ENCODE assay signal across 8 cellular contexts in genomic region chr10:125157473-125157865, GRCh38. TPM values are rescaled to one million over a fixed set of nuclear protein-coding genes. Genes with fewer than 3 reads are reported as not detected.
DNase-seq lines count a peak whose midpoint lies in the region; ATAC-seq, FAIRE-seq and TF ChIP-seq lines count a peak whose summit lies in the region.

No MANE protein-coding gene starts in this region.

- POLR2A ChIA-PET in A549 (lab: Yijun Ruan, JAX): interaction anchor here (0.6 kb wide), 2 partner anchors 19 to 1913 kb away, joined by 3 to 9 read pairs; no protein-coding TSS in a partner anchor
- POLR2A ChIA-PET in HEK293 (lab: Yijun Ruan, JAX): no interaction called here

- TF ChIP-seq POLR2A in A549 (IDR thresholded peaks at IDR 0.05; ENCODE audit: low read length): no peak

- ATAC-seq in A549: no peak
- ATAC-seq in GM19351 (IDR thresholded peaks at IDR 0.05; ENCODE audit: unreplicated experiment): no peak

- no peak for TF ChIP-seq EP300 in A549 (IDR thresholded peaks at IDR 0.05)

- H3K9me3 ChIP-seq in A549 (no peaks in the 10 kb centered on the region), HEK293 (ENCODE audit: control insufficient read depth, insufficient read depth, low read depth, low read length) (no peaks in the 10 kb centered on the region), muscle layer of colon (ENCODE audit: low read length) (no peaks in the 10 kb centered on the region)

- no peaks in the 10 kb centered on the region for H3K27me3 ChIP-seq in muscle layer of colon (ENCODE audit: control insufficient read depth in 1 of 2, insufficient read depth in 2 of 2, low read length in 2 of 2)

- TF ChIP-seq RAD21 in A549 (conservative IDR thresholded peaks at IDR 0.05 in 1 of 2, IDR thresholded peaks at IDR 0.05 in 1 of 2): no peak

- TF ChIP-seq CTCF in A549 (IDR thresholded peaks at IDR 0.05): no peak
- TF ChIP-seq CTCF in HEK293 (tag by site-specific recombination; IDR thresholded peaks at IDR 0.05): no peak
- TF ChIP-seq CTCF in choroid plexus epithelial cell (conservative IDR thresholded peaks at IDR 0.05; ENCODE audit: low read depth, low read length): no peak
- TF ChIP-seq CTCF in GM20000 (IDR thresholded peaks at IDR 0.05; ENCODE audit: extremely low read depth, missing control alignments): no peak

- DNase-seq in A549 (ENCODE audit: low read depth in 1 of 2, low spot score in 1 of 2) (no peak), choroid plexus epithelial cell (ENCODE audit: low read depth) (no peak), GM20000 (ENCODE audit: low spot score) (no peak), cerebellar cortex (ENCODE audit: low spot score) (no peak), glomerular visceral epithelial cell (ENCODE audit: extremely low spot score) (no peak)

- peaks cover 0 to 2% of the 10 kb centered on the region in 2 experiments; a peak in 1 of 3 replicates for H3K36me3 ChIP-seq in HEK293 (ENCODE audit: control insufficient read depth in 2 of 2, insufficient read depth in 1 of 2, low read length in 2 of 2)
- H3K36me3 ChIP-seq in muscle layer of colon (ENCODE audit: insufficient read depth, low read length): no peaks in the 10 kb centered on the region

- H3K4me2 ChIP-seq in A549: peak overlapping the region; percentile 87

- peak overlapping the region; percentile 54 for H3K9ac ChIP-seq in muscle layer of colon (ENCODE audit: low read length)

- peak overlapping the region; percentile 94 to 99; a peak in 5 of 6 replicates for H3K27ac ChIP-seq in A549
- H3K27ac ChIP-seq in HEK293 (ENCODE audit: extremely low read depth, low read depth, low read length): no peak overlapping the region; the same call in 1 of the 2 replicates
- H3K27ac ChIP-seq in muscle layer of colon (ENCODE audit: low read depth, low read length): peak overlapping the region; percentile 63

- no peak for FAIRE-seq in A549 (lab: Jason Lieb, UNC)

- H3K4me1 ChIP-seq in A549 (peaks cover 60% of the 10 kb centered on the region), HEK293 (ENCODE audit: control insufficient read depth, insufficient read depth, low read length) (peaks cover 49% of the 10 kb centered on the region), muscle layer of colon (ENCODE audit: insufficient read depth, low read length) (peaks cover 59% of the 10 kb centered on the region)

- CTCF ChIA-PET in A549 (lab: Yijun Ruan, JAX) (interaction anchor here (0.6 kb wide), 1 partner anchor 473 kb away, joined by 3 read pairs; no protein-coding TSS in a partner anchor), HEK293 (lab: Yijun Ruan, JAX) (interaction anchor here (0.6 to 0.7 kb wide), 2 partner anchors 24 to 109 kb away, joined by 3 to 4 read pairs; no protein-coding TSS in a partner anchor)

- WGBS in A549 (ENCODE audit: missing lambda C conversion rate): 27% methylated on average over 3 of the region's 3 CpGs

- H3K4me3 ChIP-seq in A549: peak overlapping the region; percentile 92
- H3K4me3 ChIP-seq in HEK293 (ENCODE audit: low read depth, low read length): peak overlapping the region; percentile 82
- peak overlapping the region; percentile 74 for H3K4me3 ChIP-seq in choroid plexus epithelial cell (ENCODE audit: low read depth, low read length)
- peak overlapping the region; percentile 14 to 46 for H3K4me3 ChIP-seq in muscle layer of colon (ENCODE audit: low read depth in 1 of 2, low read length in 2 of 2)

TF ChIP-seq in A549, 52 proteins besides CTCF, POLR2A, EP300 and RAD21:
- TF ChIP-seq MAX (IDR thresholded peaks at IDR 0.05) (no peak), MAFK (IDR thresholded peaks at IDR 0.05; ENCODE audit: partially characterized antibody) (no peak), ZFP36 (IDR thresholded peaks at IDR 0.05; ENCODE audit: borderline replicate concordance, partially characterized antibody) (no peak)

TF ChIP-seq in HEK293, 187 proteins besides CTCF, POLR2A, EP300 and RAD21 (continues in another document):
- TF ChIP-seq ZNF48 (tag by site-specific recombination; IDR thresholded peaks at IDR 0.05): no peak
- TF ChIP-seq PATZ1 (tag by site-specific recombination; IDR thresholded peaks at IDR 0.05): 0 out of 2 replicates have a peak, but pooled peaks have one; percentile 49
- TF ChIP-seq SP7 (tag by site-specific recombination; IDR thresholded peaks at IDR 0.05): peak; percentile 41; the same call in 1 of the 2 replicates
- 0 out of 2 replicates have a peak, but pooled peaks have one; percentile 19 for TF ChIP-seq ZNF600 (tag by site-specific recombination; IDR thresholded peaks at IDR 0.05)
- no peak for TF ChIP-seq ZXDB (tag by site-specific recombination; IDR thresholded peaks at IDR 0.05)
- no peak for TF ChIP-seq ZNF518A (tag by site-specific recombination; conservative IDR thresholded peaks at IDR 0.05; ENCODE audit: low read depth)
- no peak for TF ChIP-seq ZNF776 (tag by site-specific recombination; IDR thresholded peaks at IDR 0.05; ENCODE audit: borderline replicate concordance)
- peak; percentile 38; the same call in 1 of the 2 replicates for TF ChIP-seq ZBTB8A (tag by site-specific recombination; IDR thresholded peaks at IDR 0.05)
- no peak for TF ChIP-seq ZNF585B (tag by site-specific recombination; IDR thresholded peaks at IDR 0.05)
- no peak for TF ChIP-seq ZNF19 (tag by site-specific recombination; IDR thresholded peaks at IDR 0.05; ENCODE audit: low read depth)
- no peak for TF ChIP-seq ZFP41 (tag by site-specific recombination; IDR thresholded peaks at IDR 0.05; ENCODE audit: borderline replicate concordance)
- 0 out of 2 replicates have a peak, but pooled peaks have one; percentile 30 for TF ChIP-seq PRDM1 (tag by site-specific recombination; IDR thresholded peaks at IDR 0.05)
- TF ChIP-seq ZNF510 (tag by site-specific recombination; IDR thresholded peaks at IDR 0.05; ENCODE audit: insufficient replicate concordance): no peak

RNA-seq across cellular contexts. Expression of gene CTBP2, which starts 2.9 kb away (rescaled TPM):
- 77.2 and 78.9 TPM in 2 replicates for polyA plus RNA-seq in A549 (2011; rRNA removed)
- 117 and 122 TPM in 2 replicates for polyA plus RNA-seq in A549 (2012; cell fraction: cytosol; rRNA removed)
- polyA plus RNA-seq in A549 (2012; cell fraction: nucleus; rRNA removed): 161 and 190 TPM in 2 replicates
- polyA plus RNA-seq in A549 (2017; fragmentation: RNase III; extraction: RNeasy Plus Mini Kit Qiagen cat#74134 plus additional on column Dnase treatment): 74.9 to 82.4 TPM (median 77.0 TPM) in 3 replicates
- polyA minus RNA-seq in A549 (2011; rRNA and poly(A)+ RNA removed): 146 and 154 TPM in 2 replicates

Comparison
In these comparisons a context has a peak if more than half of its experiments do, and no peak if none do; other contexts are left out.
1. H3K4me3 ChIP-seq: peak in every context shown above with its lines; median percentile 92 in A549; 82 in HEK293; 74 in choroid plexus epithelial cell; 30 in muscle layer of colon.